Comparison of ENCODE assay signal across 10 cellular contexts in genomic region chr6:7165002-7165735, GRCh38. TPM values are rescaled to one million over a fixed set of nuclear protein-coding genes. Genes with fewer than 3 reads are reported as not detected.
DNase-seq lines count a peak whose midpoint lies in the region; ATAC-seq and TF ChIP-seq lines count a peak whose summit lies in the region.
"Had no signal": no experiment of that assay in that cellular context is flagged by ENCODE, and none has a peak within 500 bp of the region (broad histone marks: within the 10 kb centered on the region; RNA-seq: fewer than 3 reads in every experiment).

No MANE protein-coding gene starts in this region.

- H3K4me1 ChIP-seq in esophagus squamous epithelium: peaks cover 44 to 100% (median 67%) of the 10 kb centered on the region in 3 donors
- peaks cover 70 to 74% of the 10 kb centered on the region in 2 experiments for H3K4me1 ChIP-seq in neutrophil (ENCODE audit: control insufficient read depth in 1 of 2, insufficient read depth in 1 of 2, low read depth in 1 of 2, low read length in 1 of 2)
- peaks cover 4 to 13% of the 10 kb centered on the region in 2 donors for H3K4me1 ChIP-seq in aorta (ENCODE audit: control insufficient read depth in 1 of 2, insufficient read depth in 2 of 2, low read length in 2 of 2)

- H3K27ac ChIP-seq in esophagus squamous epithelium: peak overlapping the region; percentile 10 to 78 (median 59)
- peak overlapping the region; percentile 87 for H3K27ac ChIP-seq in neutrophil
- H3K27ac ChIP-seq in aorta (ENCODE audit: low read depth in 1 of 2, low read length in 2 of 2): no peak overlapping the region

- H3K36me3 ChIP-seq in esophagus squamous epithelium: peaks cover 0 to 24% (median 0%) of the 10 kb centered on the region in 3 donors
- H3K36me3 ChIP-seq in neutrophil: no peaks in the 10 kb centered on the region
- no peaks in the 10 kb centered on the region for H3K36me3 ChIP-seq in aorta (ENCODE audit: control insufficient read depth in 1 of 2, insufficient read depth in 2 of 2, low read length in 1 of 2)

- DNase-seq in CMK (ENCODE audit: low read depth) (peak; percentile 76), OCI-M2 (lab: John Stamatoyannopoulos, UW; ENCODE audit: unreplicated experiment) (peak; percentile 87), esophagus squamous epithelium (lab: John Stamatoyannopoulos, UW) (no peak), aorta (no peak), Kasumi-1 (lab: John Stamatoyannopoulos, UW) (no peak)
- no peak for DNase-seq in stimulated activated CD4-positive, alpha-beta T cell treated with anti-CD3 and anti-CD28 coated beads, Interleukin-2, amount 100 ng/mL, for 48 hours
- DNase-seq: activated CD4-positive, alpha-beta T cell treated with anti-CD3 and anti-CD28 coated beads for 1 hour; KBM-7 had no signal

- H3K4me3 ChIP-seq in esophagus squamous epithelium (no peak overlapping the region), neutrophil (ENCODE audit: low read depth in 1 of 2, low read length in 1 of 2) (no peak overlapping the region), aorta (ENCODE audit: low read length in 2 of 2) (no peak overlapping the region)

- H3K27me3 ChIP-seq in esophagus squamous epithelium (no peaks in the 10 kb centered on the region), neutrophil (no peaks in the 10 kb centered on the region), aorta (ENCODE audit: control insufficient read depth in 1 of 2, insufficient read depth in 2 of 2, low read length in 1 of 2) (no peaks in the 10 kb centered on the region)

- TF ChIP-seq POLR2A in esophagus squamous epithelium (IDR thresholded peaks at IDR 0.05): no peak

- WGBS in esophagus squamous epithelium, 2 donors: 64 to 76% methylated on average over 10 of the region's 10 CpGs
- WGBS in aorta, 2 donors: 58 to 65% methylated on average over 10 of the region's 10 CpGs

- no peak for ATAC-seq in aorta (ENCODE audit: low FRiP score)
- ATAC-seq in HG03439 (IDR thresholded peaks at IDR 0.05; ENCODE audit: unreplicated experiment): no peak

- no peaks in the 10 kb centered on the region for H3K9me3 ChIP-seq in esophagus squamous epithelium
- H3K9me3 ChIP-seq in neutrophil: no peaks in the 10 kb centered on the region
- no peaks in the 10 kb centered on the region for H3K9me3 ChIP-seq in aorta (ENCODE audit: control insufficient read depth, low read length)

- intact Hi-C loops in esophagus squamous epithelium (cut with DNase I): no loop called here
- intact Hi-C loops in aorta (cut with DNase I): loop anchor here (5.0 to 10.0 kb wide), 2 partner anchors 53 to 60 kb away; partner anchors contain the start of gene RREB1 (in 1 of the 2)

- TF ChIP-seq CTCF in esophagus squamous epithelium (IDR thresholded peaks at IDR 0.05) (no peak), neutrophil (IDR thresholded peaks at IDR 0.05) (no peak)

RNA-seq across cellular contexts. Expression of gene RREB1, which starts 57.4 kb away (rescaled TPM):
- total RNA-seq in esophagus squamous epithelium: 10 to 100 TPM; 41.7 to 79.6 (median 57.5) TPM
- total RNA-seq in aorta: 10 to 100 TPM; 30.7 to 44.7 TPM
- 1 to 10 TPM; 3.5 to 4.9 TPM for polyA plus RNA-seq in aorta

Comparison
In these comparisons a context has a peak if more than half of its experiments do, and no peak if none do; other contexts are left out.
1. DNase-seq: peak in CMK (single experiment) and OCI-M2 (single experiment); none in esophagus squamous epithelium (single experiment), stimulated activated CD4-positive, alpha-beta T cell treated with anti-CD3 and anti-CD28 coated beads, Interleukin-2, amount 100 ng/mL, for 48 hours (0 of 2), aorta (0 of 2) and Kasumi-1 (0 of 2).
2. H3K27ac ChIP-seq: peak in esophagus squamous epithelium (4 of 4) and neutrophil (single experiment); none in aorta (0 of 2).